8 cellular contexts compared by ENCODE assay signal in genomic region chr3:57983734-57984518, GRCh38. TPM values are rescaled to one million over a fixed set of nuclear protein-coding genes. Genes with fewer than 3 reads are reported as not detected.
DNase-seq lines count a peak whose midpoint lies in the region; ATAC-seq and TF ChIP-seq lines count a peak whose summit lies in the region.

No MANE protein-coding gene starts in this region.

- peak overlapping the region; percentile 44; the same call in 1 of the 2 replicates for H3K9ac ChIP-seq in GM23248

- H3F3A ChIP-seq in GM23248 (ENCODE audit: insufficient read depth) = peaks cover 15% of the 10 kb centered on the region; the same call in 1 of the 2 replicates

- no peaks in the 10 kb centered on the region for H3K9me2 ChIP-seq in GM23248 (ENCODE audit: insufficient read depth)

- no peak overlapping the region for H3K4me3 Mint-ChIP-seq in activated CD4-positive, alpha-beta T cell treated with anti-CD3 and anti-CD28 coated beads for 36 hours

- H3K27me3 Mint-ChIP-seq in activated CD4-positive, alpha-beta T cell treated with anti-CD3 and anti-CD28 coated beads for 36 hours = no peaks in the 10 kb centered on the region

- H3K27me3 ChIP-seq in GM23248 (replicated peaks; ENCODE audit: insufficient read depth) = no peaks in the 10 kb centered on the region

- TF ChIP-seq CTCF in omental fat pad (IDR thresholded peaks at IDR 0.05) = no peak

- TF ChIP-seq POLR2A in erythroblast (IDR thresholded peaks at IDR 0.05; ENCODE audit: low read length) = no peak

- H3K4me2 ChIP-seq in GM23248 (ENCODE audit: unreplicated experiment) = peak overlapping the region; percentile 74

- DNase-seq in GM04504 (ENCODE audit: low read depth) (peak; percentile 90), GM23248 (peak; percentile 95), Kasumi-1 (lab: John Stamatoyannopoulos, UW) (peak; percentile 96), erythroblast (lab: John Stamatoyannopoulos, UW) (peak; percentile 78 to 93), omental fat pad (ENCODE audit: low spot score) (no peak), H4 (ENCODE audit: low spot score) (no peak), NCI-H526 treated with DMSO at 0.1 percent for 48 hours (lab: John Stamatoyannopoulos, UW) (no peak)
- peak; percentile 79 for DNase-seq in activated CD4-positive, alpha-beta T cell treated with anti-CD3 and anti-CD28 coated beads for 36 hours

- peak overlapping the region; percentile 91 for H3K27ac Mint-ChIP-seq in activated CD4-positive, alpha-beta T cell treated with anti-CD3 and anti-CD28 coated beads for 36 hours

- H3K36me3 Mint-ChIP-seq in activated CD4-positive, alpha-beta T cell treated with anti-CD3 and anti-CD28 coated beads for 36 hours (ENCODE audit: low read depth) = peaks cover 1% of the 10 kb centered on the region

- 1 to 3% methylated on average over 5 of the region's 5 CpGs for WGBS in GM23248 (ENCODE audit: low coverage in 1 of 2, low lambda C conversion rate in 2 of 2, missing lambda C conversion rate in 2 of 2), 2 experiments

- ATAC-seq in activated CD4-positive, alpha-beta T cell treated with anti-CD3 and anti-CD28 coated beads for 36 hours = peak; percentile 99
- ATAC-seq in omental fat pad (ENCODE audit: low FRiP score) = peak; percentile 95

- H3K4me3 ChIP-seq in GM23248 = no peak overlapping the region

- peak overlapping the region; percentile 71 for H3K27ac ChIP-seq in GM23248

- POLR2A ChIA-PET in activated CD4-positive, alpha-beta T cell treated with anti-CD3 and anti-CD28 coated beads for 36 hours (lab: Charles Lee) = interaction anchor here (0.6 kb wide), 3 partner anchors 18 to 189 kb away, joined by 3 read pairs; no protein-coding TSS in a partner anchor

- no peaks in the 10 kb centered on the region for H4K20me1 ChIP-seq in GM23248 (ENCODE audit: insufficient read depth)

- CTCF ChIA-PET in activated CD4-positive, alpha-beta T cell treated with anti-CD3 and anti-CD28 coated beads for 36 hours (lab: Charles Lee) = interaction anchor here (0.6 to 1.4 kb wide), 3 partner anchors 52 to 323 kb away, joined by 3 to 5 read pairs (median 3); partner anchors contain the start of gene HTD2

- peak overlapping the region; percentile 22 for H2AFZ ChIP-seq in GM23248

- no peaks in the 10 kb centered on the region for H3K36me3 ChIP-seq in GM23248 (ENCODE audit: low read depth)

- no peaks in the 10 kb centered on the region for H3K79me2 ChIP-seq in GM23248 (ENCODE audit: insufficient read depth)

- no peaks in the 10 kb centered on the region for H3K9me3 Mint-ChIP-seq in activated CD4-positive, alpha-beta T cell treated with anti-CD3 and anti-CD28 coated beads for 36 hours (ENCODE audit: low read depth)

- H3K4me1 ChIP-seq in GM23248 (ENCODE audit: insufficient read depth) = peaks cover 19% of the 10 kb centered on the region

- in situ Hi-C loops in GM23248 (cut with MboI) = no loop called here

- H3K4me1 Mint-ChIP-seq in activated CD4-positive, alpha-beta T cell treated with anti-CD3 and anti-CD28 coated beads for 36 hours = peaks cover 23% of the 10 kb centered on the region

- intact Hi-C loops in activated CD4-positive, alpha-beta T cell treated with anti-CD3 and anti-CD28 coated beads for 36 hours (cut with DNase I, micrococcal nuclease) = loop anchor here in 1 of 2 experiments (1.0 kb wide), 1 partner anchor 28 kb away; no protein-coding TSS in a partner anchor

- no peaks in the 10 kb centered on the region for H3K9me3 ChIP-seq in GM23248 (ENCODE audit: low read depth)

RNA-seq across cellular contexts. Expression of gene FLNB, which starts 24.3 kb away (rescaled TPM):
- 186 and 199 TPM in 2 replicates for total RNA-seq in GM23248 (2014; rRNA removed; shearing (Covaris generic))
- 60.6 and 61.7 TPM in 2 replicates for polyA plus RNA-seq in GM23248 (2016; fragmentation: Nextera tagmentation; extraction: Ambion mirVana)
- total RNA-seq in activated CD4-positive, alpha-beta T cell treated with anti-CD3 and anti-CD28 coated beads for 36 hours = 10 to 100 TPM; 25.4 to 29.1 TPM
- 100 to 1,000 TPM in 3 of 4 donors, 10 to 100 TPM in 1; 82.5 to 192 (median 145) TPM for total RNA-seq in omental fat pad
- 47.2 and 57.1 TPM in 2 replicates for total RNA-seq in H4 (2014; rRNA removed; shearing (Covaris generic))

Comparison
In these comparisons a context has a peak if more than half of its experiments do, and no peak if none do; other contexts are left out.
1. DNase-seq: peak in GM04504 (single experiment), GM23248 (single experiment), Kasumi-1 (2 of 2), activated CD4-positive, alpha-beta T cell treated with anti-CD3 and anti-CD28 coated beads for 36 hours (single experiment) and erythroblast (2 of 2); none in omental fat pad (single experiment), H4 (single experiment) and NCI-H526 treated with DMSO at 0.1 percent for 48 hours (single experiment).